In genomic region chr16:4769306-4769638, GRCh38 we compare ENCODE assay signal across 1 cellular context.
TF ChIP-seq lines count a peak whose summit lies in the region.

No MANE protein-coding gene starts in this region.

TF ChIP-seq in HCT116, 20 proteins besides CTCF, POLR2A, EP300 and RAD21 (continued from another document):
- no peak for TF ChIP-seq REST (IDR thresholded peaks at IDR 0.05; ENCODE audit: low read depth)
- no peak for TF ChIP-seq ZFX (IDR thresholded peaks at IDR 0.05)
- no peak for TF ChIP-seq YY1 (IDR thresholded peaks at IDR 0.05; ENCODE audit: extremely low read depth, insufficient replicate concordance, low read depth, low read length)
- no peak for TF ChIP-seq ATF3 (IDR thresholded peaks at IDR 0.05)
- TF ChIP-seq POLR2AphosphoS5 (IDR thresholded peaks at IDR 0.05; ENCODE audit: low read depth, low read length), result no peak
- no peak for TF ChIP-seq CBX3 (IDR thresholded peaks at IDR 0.05; ENCODE audit: low read depth)
- no peak for TF ChIP-seq MAX (IDR thresholded peaks at IDR 0.05)
- no peak for TF ChIP-seq ELF1 (IDR thresholded peaks at IDR 0.05; ENCODE audit: borderline replicate concordance, low read depth)
